14 cellular contexts compared by ENCODE assay signal in genomic region chr2:212078103-212078502, GRCh38.
DNase-seq lines count a peak whose midpoint lies in the region; ATAC-seq and TF ChIP-seq lines count a peak whose summit lies in the region.
"Had no signal": no experiment of that assay in that cellular context is flagged by ENCODE, and none has a peak within 500 bp of the region (broad histone marks: within the 10 kb centered on the region; RNA-seq: fewer than 3 reads in every experiment).

No MANE protein-coding gene starts in this region.

- no peak for TF ChIP-seq CTCF in gastrocnemius medialis (IDR thresholded peaks at IDR 0.05 in 4 of 5, conservative IDR thresholded peaks at IDR 0.05 in 1 of 5)

- TF ChIP-seq POLR2A in gastrocnemius medialis (IDR thresholded peaks at IDR 0.05): no peak

- no peak overlapping the region for H3K4me3 Mint-ChIP-seq in activated T-helper 2 cell treated with anti-CD3 and anti-CD28 coated beads, Interferon-gamma antibody, Interleukin-2, Interleukin-4, amounts not matched to agents 10 μg/mL and 5 μg/mL and 100 μg/mL, durations not matched to agents 14 hours and 24 hours and 36 hours (ENCODE audit: low read depth)
- H3K4me3 Mint-ChIP-seq: naive B cell had no signal

- H3K4me1 ChIP-seq in ACC112 (ENCODE audit: control insufficient read depth, insufficient read depth, low read length, unreplicated experiment): no peaks in the 10 kb centered on the region
- no peaks in the 10 kb centered on the region for H3K4me1 ChIP-seq in gastrocnemius medialis
- H3K4me1 ChIP-seq: spleen had no signal

- H3K9me3 ChIP-seq in gastrocnemius medialis: no peaks in the 10 kb centered on the region
- H3K9me3 ChIP-seq: spleen had no signal

- intact Hi-C loops in activated T-helper 2 cell treated with anti-CD3 and anti-CD28 coated beads, Interferon-gamma antibody, Interleukin-2, Interleukin-4, amounts not matched to agents 10 μg/mL and 5 μg/mL and 100 μg/mL, durations not matched to agents 14 hours and 24 hours and 36 hours (cut with micrococcal nuclease): no loop called here
- intact Hi-C loops in gastrocnemius medialis (cut with DNase I; ENCODE audit: low total_unique reads): no loop called here

- no peaks in the 10 kb centered on the region for H3K36me3 ChIP-seq in ACC112 (ENCODE audit: insufficient read depth, low read length)
- no peaks in the 10 kb centered on the region for H3K36me3 ChIP-seq in gastrocnemius medialis
- H3K36me3 ChIP-seq: cardiac muscle cell, spleen had no signal

- H3K27me3 Mint-ChIP-seq in activated T-helper 2 cell treated with anti-CD3 and anti-CD28 coated beads, Interferon-gamma antibody, Interleukin-2, Interleukin-4, amounts not matched to agents 10 μg/mL and 5 μg/mL and 100 μg/mL, durations not matched to agents 14 hours and 24 hours and 36 hours (ENCODE audit: low read depth): no peaks in the 10 kb centered on the region
- H3K27me3 Mint-ChIP-seq: naive B cell had no signal

- DNase-seq in SIG-M5 (lab: John Stamatoyannopoulos, UW) (no peak), gastrocnemius medialis (no peak), NCI-H1105 (lab: John Stamatoyannopoulos, UW) (no peak)
- DNase-seq in activated T-helper 2 cell treated with anti-CD3 and anti-CD28 coated beads, Interferon-gamma antibody, Interleukin-2, Interleukin-4, amounts not matched to agents 10 μg/mL and 5 μg/mL and 100 μg/mL, durations not matched to agents 14 hours and 24 hours and 36 hours (ENCODE audit: low spot score): no peak
- DNase-seq: IMR-90, naive B cell, spleen had no signal

- peaks cover 4% of the 10 kb centered on the region for H3K4me1 Mint-ChIP-seq in activated T-helper 2 cell treated with anti-CD3 and anti-CD28 coated beads, Interferon-gamma antibody, Interleukin-2, Interleukin-4, amounts not matched to agents 10 μg/mL and 5 μg/mL and 100 μg/mL, durations not matched to agents 14 hours and 24 hours and 36 hours (ENCODE audit: low read depth)
- H3K4me1 Mint-ChIP-seq: naive B cell had no signal

- H3K36me3 Mint-ChIP-seq in activated T-helper 2 cell treated with anti-CD3 and anti-CD28 coated beads, Interferon-gamma antibody, Interleukin-2, Interleukin-4, amounts not matched to agents 10 μg/mL and 5 μg/mL and 100 μg/mL, durations not matched to agents 14 hours and 24 hours and 36 hours (ENCODE audit: low read depth): no peaks in the 10 kb centered on the region
- H3K36me3 Mint-ChIP-seq: naive B cell had no signal

- ATAC-seq in GM18909 (IDR thresholded peaks at IDR 0.05; ENCODE audit: poor library complexity, unreplicated experiment): peak; percentile 82
- peak; percentile 65 for ATAC-seq in HG02870 (IDR thresholded peaks at IDR 0.05; ENCODE audit: unreplicated experiment)
- peak; percentile 67 for ATAC-seq in HG03575 (IDR thresholded peaks at IDR 0.05; ENCODE audit: extremely low read depth, insufficient number of reproducible peaks, low FRiP score, unreplicated experiment)
- no peak for ATAC-seq in gastrocnemius medialis
- ATAC-seq: esophagus mucosa had no signal

- peak overlapping the region; percentile 84 for H2AFZ ChIP-seq in ACC112 (ENCODE audit: low read length, unreplicated experiment)

- no peak overlapping the region for H3K27ac ChIP-seq in ACC112 (ENCODE audit: low read depth, low read length)
- H3K27ac ChIP-seq in gastrocnemius medialis: no peak overlapping the region
- H3K27ac ChIP-seq: cardiac muscle cell, spleen, VCaP had no signal

- H3K4me3 ChIP-seq in ACC112 (ENCODE audit: low read depth, low read length) (peak overlapping the region; percentile 43), gastrocnemius medialis (no peak overlapping the region)
- H3K4me3 ChIP-seq: cardiac muscle cell had no signal

- in situ Hi-C loops in gastrocnemius medialis (cut with MboI; ENCODE audit: low sequenced_read_pairs in 4 of 4): no loop called here

- H3K27me3 ChIP-seq in ACC112 (ENCODE audit: insufficient read depth, low read length) (no peaks in the 10 kb centered on the region), gastrocnemius medialis (no peaks in the 10 kb centered on the region)
- H3K27me3 ChIP-seq: cardiac muscle cell, spleen had no signal

- H3K9me3 Mint-ChIP-seq in activated T-helper 2 cell treated with anti-CD3 and anti-CD28 coated beads, Interferon-gamma antibody, Interleukin-2, Interleukin-4, amounts not matched to agents 10 μg/mL and 5 μg/mL and 100 μg/mL, durations not matched to agents 14 hours and 24 hours and 36 hours: no peaks in the 10 kb centered on the region
- H3K9me3 Mint-ChIP-seq: naive B cell had no signal

- H3K79me2 ChIP-seq in ACC112 (ENCODE audit: control insufficient read depth, insufficient read depth, low read length, unreplicated experiment): no peaks in the 10 kb centered on the region

- no peak overlapping the region for H3K27ac Mint-ChIP-seq in activated T-helper 2 cell treated with anti-CD3 and anti-CD28 coated beads, Interferon-gamma antibody, Interleukin-2, Interleukin-4, amounts not matched to agents 10 μg/mL and 5 μg/mL and 100 μg/mL, durations not matched to agents 14 hours and 24 hours and 36 hours
- H3K27ac Mint-ChIP-seq: naive B cell had no signal

Comparison
In these comparisons a context has a peak if more than half of its experiments do, and no peak if none do; other contexts are left out.
1. ATAC-seq: peak in GM18909 (single experiment), HG02870 (single experiment) and HG03575 (single experiment); none in gastrocnemius medialis (0 of 2).